10 cellular contexts compared by ENCODE assay signal in the genomic region with DNA sequence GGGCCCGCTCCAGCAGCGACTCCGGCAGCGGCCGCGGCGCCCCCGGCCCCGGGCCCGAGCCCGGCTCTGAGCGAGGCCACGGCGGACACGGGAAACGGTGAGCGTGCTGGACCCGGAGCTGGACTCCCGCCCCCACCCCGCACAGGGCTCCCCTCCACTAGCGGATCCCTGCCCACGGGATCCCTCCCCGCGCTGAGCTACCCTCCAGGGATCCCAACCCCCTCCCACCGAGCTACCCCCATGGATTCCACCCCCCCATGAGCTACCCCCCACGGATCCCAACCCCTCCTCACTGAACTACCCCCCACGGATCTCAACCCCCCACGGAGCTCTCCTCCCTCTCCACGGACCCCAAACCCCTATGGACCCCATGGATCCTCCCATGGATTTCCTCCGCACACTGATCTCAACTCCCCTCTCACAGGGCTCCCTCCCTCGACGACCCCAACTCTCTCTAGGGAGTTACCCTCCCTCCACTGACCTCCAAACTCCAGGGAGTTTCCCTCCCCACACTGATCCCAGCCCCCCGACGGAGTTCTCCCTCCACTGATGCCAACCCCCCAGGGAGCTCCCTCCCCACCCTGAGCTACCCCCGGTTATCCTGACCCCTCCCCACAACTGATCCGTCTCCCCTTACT. TPM values are rescaled to one million over a fixed set of nuclear protein-coding genes. Genes with fewer than 3 reads are reported as not detected.
DNase-seq lines count a peak whose midpoint lies in the region; ATAC-seq, FAIRE-seq and TF ChIP-seq lines count a peak whose summit lies in the region.
"Had no signal": no experiment of that assay in that cellular context is flagged by ENCODE, and none has a peak within 500 bp of the region (broad histone marks: within the 10 kb centered on the region; RNA-seq: fewer than 3 reads in every experiment).

No MANE protein-coding gene starts in this region.

- H3K4me3 Mint-ChIP-seq in mesothelial cell of epicardium, result peak overlapping the region; percentile 69

- H3K9ac ChIP-seq in HepG2 (ENCODE audit: insufficient read depth, low read depth, low read length), result no peak overlapping the region

- no peak overlapping the region for H2AFZ ChIP-seq in HepG2 (ENCODE audit: low read length)

- DNase-seq in HepG2 (ENCODE audit: low spot score) (no peak), right lobe of liver (no peak), cardiac fibroblast (ENCODE audit: low read depth in 2 of 2) (no peak), mesothelial cell of epicardium (ENCODE audit: low spot score in 2 of 2, unreplicated experiment in 2 of 2) (no peak), NCI-H2227 treated with DMSO at 0.1 percent for 48 hours (lab: John Stamatoyannopoulos, UW) (no peak), NCI-H1092 treated with DMSO at 0.1 percent for 48 hours (lab: John Stamatoyannopoulos, UW) (no peak)
- DNase-seq in stimulated activated CD4-positive, alpha-beta T cell treated with anti-CD3 and anti-CD28 coated beads, Interleukin-2, amount 100 ng/mL, for 48 hours, result no peak
- DNase-seq: cerebellar nuclear complex, MG63 had no signal

- peak overlapping the region; percentile 21 for H3K27ac Mint-ChIP-seq in mesothelial cell of epicardium

- in situ Hi-C loops in HepG2 (cut with HindIII; ENCODE audit: extremely low pct_ligation_motif_present, low pct_unique_long_range_greater_than_20kb), result loop anchor here (5.0 kb wide), 1 partner anchor 35 kb away; no protein-coding TSS in a partner anchor

- TF ChIP-seq EP300 in HepG2 (IDR thresholded peaks at IDR 0.05; ENCODE audit: low read depth in 2 of 2, low read length in 2 of 2) (no peak), HepG2 (CRISPR knock-in tag; IDR thresholded peaks at IDR 0.05; ENCODE audit: borderline replicate concordance) (no peak)

- H3K4me1 Mint-ChIP-seq in mesothelial cell of epicardium, result peaks cover 12% of the 10 kb centered on the region

- no peaks in the 10 kb centered on the region for H4K20me1 ChIP-seq in HepG2 (ENCODE audit: insufficient read depth, low read length)

- H3K36me3 ChIP-seq in HepG2 (replicated peaks in 1 of 2; ENCODE audit: control insufficient read depth in 1 of 2, insufficient read depth in 2 of 2, low read length in 2 of 2), result no peaks in the 10 kb centered on the region
- H3K36me3 ChIP-seq in right lobe of liver, result no peaks in the 10 kb centered on the region
- H3K36me3 ChIP-seq: MG63 had no signal

- POLR2A ChIA-PET in HepG2 (lab: Yijun Ruan, JAX), result no interaction called here

- CTCF ChIA-PET in HepG2 (lab: Yijun Ruan, JAX; ENCODE audit: low intra/inter-chr PET ratio, low total read pairs), result no interaction called here

- peak overlapping the region in 2 of 3 experiments; percentile 16 to 33; a peak in 2 of 6 replicates for H3K4me3 ChIP-seq in HepG2 (replicated peaks in 1 of 3; ENCODE audit: insufficient read depth in 1 of 3, low read depth in 2 of 3, low read length in 3 of 3)
- H3K4me3 ChIP-seq in right lobe of liver, result no peak overlapping the region
- peak overlapping the region; percentile 33 to 39 for H3K4me3 ChIP-seq in cardiac fibroblast (replicated peaks in 1 of 2; ENCODE audit: low read depth in 2 of 2, low read length in 2 of 2)

- FAIRE-seq in HepG2 (lab: Jason Lieb, UNC), result no peak

- no peaks in the 10 kb centered on the region for H3K36me3 Mint-ChIP-seq in mesothelial cell of epicardium

- ATAC-seq in HepG2, result no peak
- no peak for ATAC-seq in right lobe of liver
- no peak for ATAC-seq in GM21360 (IDR thresholded peaks at IDR 0.05; ENCODE audit: unreplicated experiment)

- H3K4me1 ChIP-seq in HepG2 (ENCODE audit: insufficient read depth, low read length) (peaks cover 20% of the 10 kb centered on the region), right lobe of liver (no peaks in the 10 kb centered on the region)

- H3K9me3 ChIP-seq in HepG2 (ENCODE audit: low read length) (no peaks in the 10 kb centered on the region), right lobe of liver (no peaks in the 10 kb centered on the region)
- H3K9me3 ChIP-seq: MG63 had no signal

- TF ChIP-seq RAD21 in HepG2 (CRISPR knock-in tag; IDR thresholded peaks at IDR 0.05), result no peak

- TF ChIP-seq CTCF in HepG2 (CRISPR knock-in tag; IDR thresholded peaks at IDR 0.05) (no peak), right lobe of liver (IDR thresholded peaks at IDR 0.05) (no peak), cardiac fibroblast (IDR thresholded peaks at IDR 0.05; ENCODE audit: low read depth, low read length) (no peak), mesothelial cell of epicardium (IDR thresholded peaks at IDR 0.05; ENCODE audit: unreplicated experiment) (no peak)

- H3K27ac ChIP-seq in HepG2 (ENCODE audit: extremely low read length, insufficient read depth, low read length) (no peak overlapping the region), right lobe of liver (no peak overlapping the region)

- H3K27me3 Mint-ChIP-seq in mesothelial cell of epicardium (ENCODE audit: low read depth), result peaks cover 68% of the 10 kb centered on the region

- intact Hi-C loops in HepG2 (cut with micrococcal nuclease; ENCODE audit: unreplicated experiment) (no loop called here), right lobe of liver (cut with DNase I) (no loop called here)

- H3K4me2 ChIP-seq in HepG2 (ENCODE audit: low read depth, low read length), result peak overlapping the region; percentile 1; the same call in 1 of the 2 replicates

- TF ChIP-seq POLR2A in HepG2 (IDR thresholded peaks at IDR 0.05; ENCODE audit: insufficient read depth in 1 of 2, low read depth in 2 of 2, low read length in 2 of 2) (no peak), right lobe of liver (IDR thresholded peaks at IDR 0.05) (no peak)

- H3K27me3 ChIP-seq in HepG2 (ENCODE audit: control insufficient read depth in 1 of 2, insufficient read depth in 2 of 2, low read length in 2 of 2), result peaks cover 10 to 68% of the 10 kb centered on the region in 2 experiments
- no peaks in the 10 kb centered on the region for H3K27me3 ChIP-seq in right lobe of liver
- H3K27me3 ChIP-seq: MG63 had no signal

- no TSS peak for BruUV-seq in HepG2 (replicated peaks; lab: Mats Ljungman, UMichigan)

- WGBS in HepG2 (ENCODE audit: low lambda C conversion rate), result 19% methylated on average over 16 of the region's 36 CpGs
- 5% methylated on average over 16 of the region's 36 CpGs for WGBS in right lobe of liver (ENCODE audit: insufficient coverage, low coverage, low lambda C conversion rate, missing lambda C conversion rate)

- H3K79me2 ChIP-seq in HepG2 (ENCODE audit: insufficient read depth, low read length), result no peaks in the 10 kb centered on the region

- H3K9me3 Mint-ChIP-seq in mesothelial cell of epicardium, result no peaks in the 10 kb centered on the region

TF ChIP-seq in HepG2, 621 proteins besides CTCF, POLR2A, EP300 and RAD21:
- TF ChIP-seq ZNF841 (CRISPR knock-in tag; IDR thresholded peaks at IDR 0.05; ENCODE audit: borderline replicate concordance) (no peak), NBN (conservative IDR thresholded peaks at IDR 0.05) (no peak), EZH2 (conservative IDR thresholded peaks at IDR 0.05; ENCODE audit: low read depth, low read length) (0 out of 2 replicates have a peak, but pooled peaks have one; percentile 11)

RNA-seq across cellular contexts. Expression of a gene that starts 20.6 kb away (rescaled TPM):
- total RNA-seq in HepG2 (2016; rRNA removed; fragmentation: Illumina TruSeq; extraction: Trizol), result 21.0 and 22.7 TPM in 2 replicates
- 28.6 and 37.9 TPM in 2 replicates for total RNA-seq in HepG2 (2016; cell fraction: cytosol; rRNA removed; fragmentation: Illumina TruSeq; extraction: Trizol; ENCODE audit: low read depth)
- total RNA-seq in HepG2 (2016; cell fraction: insoluble cytoplasmic fraction; rRNA removed; fragmentation: Illumina TruSeq; extraction: Trizol), result 19.5 and 23.3 TPM in 2 replicates
- 23.9 and 34.4 TPM in 2 replicates for total RNA-seq in HepG2 (2016; cell fraction: membrane; rRNA removed; fragmentation: Illumina TruSeq; extraction: Trizol)
- 7.9 and 12.0 TPM in 2 replicates for total RNA-seq in HepG2 (2016; cell fraction: nucleus; rRNA removed; fragmentation: Illumina TruSeq; extraction: Trizol)
- 38.6 and 58.7 TPM in 2 replicates for polyA plus RNA-seq in HepG2 (2011; rRNA removed)
- 27.4 and 50.9 TPM in 2 replicates for polyA plus RNA-seq in HepG2 (2011; cell fraction: cytosol; rRNA removed)
- polyA plus RNA-seq in HepG2 (2011; cell fraction: nucleus; rRNA removed), result 34.0 and 48.4 TPM in 2 replicates
- polyA plus RNA-seq in HepG2 (2012), result 35.1 and 96.6 TPM in 2 replicates
- 146 and 151 TPM in 2 replicates for polyA plus RNA-seq in HepG2 (2016; cell fraction: cytosol; fragmentation: Illumina TruSeq; extraction: Trizol; ENCODE audit: low read depth)
- polyA plus RNA-seq in HepG2 (2016; cell fraction: insoluble cytoplasmic fraction; fragmentation: Illumina TruSeq; extraction: Trizol; ENCODE audit: low read depth), result 58.6 and 80.2 TPM in 2 replicates
- polyA plus RNA-seq in HepG2 (2016; cell fraction: membrane; fragmentation: Illumina TruSeq; extraction: Trizol; ENCODE audit: low read depth), result 115 and 119 TPM in 2 replicates
- 42.2 and 50.9 TPM in 2 replicates for polyA plus RNA-seq in HepG2 (2016; cell fraction: nucleus; fragmentation: Illumina TruSeq; extraction: Trizol; ENCODE audit: insufficient read depth, low read depth)
- polyA minus RNA-seq in HepG2 (2011; rRNA and poly(A)+ RNA removed; ENCODE audit: low replicate concordance), result 27.1 and 53.9 TPM in 2 replicates
- polyA minus RNA-seq in HepG2 (2011; cell fraction: cytosol; rRNA and poly(A)+ RNA removed), result 26.1 and 27.0 TPM in 2 replicates
- polyA minus RNA-seq in HepG2 (2011; cell fraction: nucleus; rRNA and poly(A)+ RNA removed), result 5.0 and 5.2 TPM in 2 replicates
- 100 to 1,000 TPM in 5 of 6 experiments, 10 to 100 TPM in 1; 64.4 to 275 (median 234) TPM for total RNA-seq in right lobe of liver
- total RNA-seq in mesothelial cell of epicardium, result 235 to 241 TPM (median 239 TPM) in 3 replicates

Comparison
In these comparisons a context has a peak if more than half of its experiments do, and no peak if none do; other contexts are left out.
1. H3K4me3 ChIP-seq: peak in HepG2 (2 of 3) and cardiac fibroblast (2 of 2); none in right lobe of liver (0 of 3).